8 cellular contexts compared by ENCODE assay signal in genomic region chr1:44808938-44809917, GRCh38. TPM values are rescaled to one million over a fixed set of nuclear protein-coding genes. Genes with fewer than 3 reads are reported as not detected.
DNase-seq lines count a peak whose midpoint lies in the region; ATAC-seq and TF ChIP-seq lines count a peak whose summit lies in the region.

No MANE protein-coding gene starts in this region.

- peaks cover 0 to 4% (median 3%) of the 10 kb centered on the region in 3 donors for H3K27me3 Mint-ChIP-seq in CD14-positive monocyte (ENCODE audit: low read depth in 3 of 3)
- H3K27me3 Mint-ChIP-seq in activated CD8-positive, alpha-beta memory T cell treated with anti-CD3 and anti-CD28 coated beads, Interleukin-2, amount 10 ng/mL, durations not matched to agents 7 days and 5 days = no peaks in the 10 kb centered on the region

- peak overlapping the region; percentile 97 for H3K27ac ChIP-seq in epithelial cell of prostate
- H3K27ac ChIP-seq in testis = peak overlapping the region; percentile 95 to 99

- peaks cover 77% of the 10 kb centered on the region for H3K4me1 Mint-ChIP-seq in CD14-positive monocyte
- peaks cover 65% of the 10 kb centered on the region for H3K4me1 Mint-ChIP-seq in activated CD8-positive, alpha-beta memory T cell treated with anti-CD3 and anti-CD28 coated beads, Interleukin-2, amount 10 ng/mL, durations not matched to agents 7 days and 5 days

- H3K9me3 Mint-ChIP-seq in CD14-positive monocyte = no peaks in the 10 kb centered on the region
- no peaks in the 10 kb centered on the region for H3K9me3 Mint-ChIP-seq in activated CD8-positive, alpha-beta memory T cell treated with anti-CD3 and anti-CD28 coated beads, Interleukin-2, amount 10 ng/mL, durations not matched to agents 7 days and 5 days (ENCODE audit: low read depth)

- H3K36me3 ChIP-seq in MG63 (peaks cover 15% of the 10 kb centered on the region), neuron (ENCODE audit: insufficient read depth, low read length) (peaks cover 20% of the 10 kb centered on the region), testis (ENCODE audit: low read depth, missing control alignments) (no peaks in the 10 kb centered on the region)

- H3K4me1 ChIP-seq in neuron (ENCODE audit: insufficient read depth, low read length) (peaks cover 34% of the 10 kb centered on the region), testis (peaks cover 62% of the 10 kb centered on the region)

- peak overlapping the region; percentile 64 to 78 for H3K4me3 Mint-ChIP-seq in CD14-positive monocyte
- H3K4me3 Mint-ChIP-seq in activated CD8-positive, alpha-beta memory T cell treated with anti-CD3 and anti-CD28 coated beads, Interleukin-2, amount 10 ng/mL, durations not matched to agents 7 days and 5 days = peak overlapping the region; percentile 50

- DNase-seq in CD14-positive monocyte (ENCODE audit: low spot score) = peak; percentile 96
- DNase-seq in MG63 = peak; percentile 24
- peak; percentile 97 for DNase-seq in activated CD8-positive, alpha-beta memory T cell treated with anti-CD3 and anti-CD28 coated beads, Interleukin-2, amount 10 ng/mL, durations not matched to agents 7 days and 5 days
- DNase-seq in epithelial cell of prostate (ENCODE audit: low read depth, low spot score) = no peak
- DNase-seq in testis = peak; percentile 54
- no peak for DNase-seq in NCI-H1930 (lab: John Stamatoyannopoulos, UW)

- TF ChIP-seq CTCF in CD14-positive monocyte (IDR thresholded peaks at IDR 0.05) = peak; percentile 21
- TF ChIP-seq CTCF in testis (IDR thresholded peaks at IDR 0.05) = no peak

- peak; percentile 41 for ATAC-seq in GM21717 (IDR thresholded peaks at IDR 0.05; ENCODE audit: unreplicated experiment)
- ATAC-seq in activated CD8-positive, alpha-beta memory T cell treated with anti-CD3 and anti-CD28 coated beads, Interleukin-2, amount 10 ng/mL, durations not matched to agents 7 days and 5 days = peak; percentile 69

- no peaks in the 10 kb centered on the region for H3K27me3 ChIP-seq in MG63
- H3K27me3 ChIP-seq in neuron (ENCODE audit: insufficient read depth, low read length) = no peaks in the 10 kb centered on the region
- no peaks in the 10 kb centered on the region for H3K27me3 ChIP-seq in testis

- peak overlapping the region; percentile 19 for H3K4me3 ChIP-seq in MG63
- peak overlapping the region; percentile 46 for H3K4me3 ChIP-seq in neuron (ENCODE audit: low read length)
- H3K4me3 ChIP-seq in testis = no peak overlapping the region

- H2AFZ ChIP-seq in neuron (ENCODE audit: low read depth, low read length) = no peak overlapping the region

- WGBS in testis, 2 donors = 29 to 44% methylated on average over 5 to 6 of the region's 6 CpGs

- H3K27ac Mint-ChIP-seq in CD14-positive monocyte = peak overlapping the region; percentile 100
- H3K27ac Mint-ChIP-seq in activated CD8-positive, alpha-beta memory T cell treated with anti-CD3 and anti-CD28 coated beads, Interleukin-2, amount 10 ng/mL, durations not matched to agents 7 days and 5 days = peak overlapping the region; percentile 99

- H3K9me3 ChIP-seq in MG63 = no peaks in the 10 kb centered on the region
- H3K9me3 ChIP-seq in neuron (ENCODE audit: low read length) = no peaks in the 10 kb centered on the region
- no peaks in the 10 kb centered on the region for H3K9me3 ChIP-seq in testis

- CTCF ChIA-PET in activated CD8-positive, alpha-beta memory T cell treated with anti-CD3 and anti-CD28 coated beads, Interleukin-2, amount 10 ng/mL, durations not matched to agents 7 days and 5 days (lab: Charles Lee) = interaction anchor here (1.4 to 5.2 kb wide), 10 partner anchors 10 to 494 kb away, joined by 3 to 60 read pairs (median 10); partner anchors contain the start of genes PLK3 and RNU5D-1

- peaks cover 30 to 32% of the 10 kb centered on the region in 2 donors for H3K36me3 Mint-ChIP-seq in CD14-positive monocyte
- peaks cover 18% of the 10 kb centered on the region for H3K36me3 Mint-ChIP-seq in activated CD8-positive, alpha-beta memory T cell treated with anti-CD3 and anti-CD28 coated beads, Interleukin-2, amount 10 ng/mL, durations not matched to agents 7 days and 5 days

- TF ChIP-seq POLR2A in testis (IDR thresholded peaks at IDR 0.05) = no peak

- intact Hi-C loops in CD14-positive monocyte (cut with micrococcal nuclease) (loop anchor here in 1 of 2 donors (1.0 kb wide), 1 partner anchor 8 kb away; no protein-coding TSS in a partner anchor), testis (cut with DNase I; ENCODE audit: low total_unique reads) (no loop called here)

RNA-seq across cellular contexts. Expression of gene BTBD19, which starts 0.9 kb away (rescaled TPM):
- polyA plus RNA-seq in CD14-positive monocyte = under 1 TPM; 0.10 to 0.73 TPM
- 1.0 and 1.2 TPM in 2 replicates for total RNA-seq in MG63 (2014; rRNA removed; shearing (Covaris generic); ENCODE audit: low replicate concordance)
- total RNA-seq in activated CD8-positive, alpha-beta memory T cell treated with anti-CD3 and anti-CD28 coated beads, Interleukin-2, amount 10 ng/mL, durations not matched to agents 7 days and 5 days = 1 to 10 TPM; 3.7 to 4.5 TPM
- total RNA-seq in testis = 10 to 100 TPM; 10.2 to 14.1 TPM
- polyA plus RNA-seq in testis (ENCODE audit: insufficient read depth, low read depth, low replicate concordance) = 5.4 TPM

RNA-seq across cellular contexts. Expression of gene DYNLT4, which starts 2.1 kb away (rescaled TPM):
- polyA plus RNA-seq in CD14-positive monocyte (1 to 10 TPM; 2.2 to 2.8 TPM), testis (ENCODE audit: insufficient read depth, low read depth, low replicate concordance) (0.47 TPM)
- total RNA-seq in MG63 (2014; rRNA removed; shearing (Covaris generic); ENCODE audit: low replicate concordance) = not detected in 2 replicates
- 1 to 10 TPM in 1 of 2 experiments, under 1 TPM in 1; 0.40 to 1.3 TPM for total RNA-seq in activated CD8-positive, alpha-beta memory T cell treated with anti-CD3 and anti-CD28 coated beads, Interleukin-2, amount 10 ng/mL, durations not matched to agents 7 days and 5 days
- 1 to 10 TPM; 3.2 to 4.0 TPM for total RNA-seq in testis

RNA-seq across cellular contexts. Expression of gene PLK3, which starts 9.1 kb away (rescaled TPM):
- 10 to 100 TPM; 15.8 to 28.1 TPM for polyA plus RNA-seq in CD14-positive monocyte
- 5.3 and 5.9 TPM in 2 replicates for total RNA-seq in MG63 (2014; rRNA removed; shearing (Covaris generic); ENCODE audit: low replicate concordance)
- total RNA-seq in activated CD8-positive, alpha-beta memory T cell treated with anti-CD3 and anti-CD28 coated beads, Interleukin-2, amount 10 ng/mL, durations not matched to agents 7 days and 5 days = 10 to 100 TPM; 43.1 to 48.9 TPM
- total RNA-seq in testis = 10 to 100 TPM; 16.4 to 17.2 TPM
- 7.2 TPM for polyA plus RNA-seq in testis (ENCODE audit: insufficient read depth, low read depth, low replicate concordance)

RNA-seq across cellular contexts. Expression of gene BEST4, which starts 21.3 kb away (rescaled TPM):
- polyA plus RNA-seq in CD14-positive monocyte (not detected), testis (ENCODE audit: insufficient read depth, low read depth, low replicate concordance) (0.79 TPM)
- not detected in 2 replicates for total RNA-seq in MG63 (2014; rRNA removed; shearing (Covaris generic); ENCODE audit: low replicate concordance)
- total RNA-seq in activated CD8-positive, alpha-beta memory T cell treated with anti-CD3 and anti-CD28 coated beads, Interleukin-2, amount 10 ng/mL, durations not matched to agents 7 days and 5 days = under 1 TPM; 0.73 to 0.79 TPM
- total RNA-seq in testis = 1 to 10 TPM; 1.1 to 1.7 TPM

RNA-seq across cellular contexts. Expression of gene PTCH2, which starts 33.8 kb away (rescaled TPM):
- polyA plus RNA-seq in CD14-positive monocyte (under 1 TPM; 0.18 to 0.22 TPM), testis (ENCODE audit: insufficient read depth, low read depth, low replicate concordance) (15.2 TPM)
- total RNA-seq in MG63 (2014; rRNA removed; shearing (Covaris generic); ENCODE audit: low replicate concordance) = not detected in 2 replicates
- 1 to 10 TPM in 1 of 2 experiments, under 1 TPM in 1; 0.82 to 3.6 TPM for total RNA-seq in activated CD8-positive, alpha-beta memory T cell treated with anti-CD3 and anti-CD28 coated beads, Interleukin-2, amount 10 ng/mL, durations not matched to agents 7 days and 5 days
- 10 to 100 TPM; 36.8 to 47.8 TPM for total RNA-seq in testis

Comparison
In these comparisons a context has a peak if more than half of its experiments do, and no peak if none do; other contexts are left out.
1. DNase-seq: peak in CD14-positive monocyte (single experiment), MG63 (single experiment), activated CD8-positive, alpha-beta memory T cell treated with anti-CD3 and anti-CD28 coated beads, Interleukin-2, amount 10 ng/mL, durations not matched to agents 7 days and 5 days (single experiment) and testis (single experiment); none in epithelial cell of prostate (single experiment) and NCI-H1930 (0 of 2).
2. H3K4me3 ChIP-seq: peak in MG63 (single experiment) and neuron (single experiment); none in testis (0 of 2).